18 cellular contexts compared by ENCODE assay signal in the genomic region with DNA sequence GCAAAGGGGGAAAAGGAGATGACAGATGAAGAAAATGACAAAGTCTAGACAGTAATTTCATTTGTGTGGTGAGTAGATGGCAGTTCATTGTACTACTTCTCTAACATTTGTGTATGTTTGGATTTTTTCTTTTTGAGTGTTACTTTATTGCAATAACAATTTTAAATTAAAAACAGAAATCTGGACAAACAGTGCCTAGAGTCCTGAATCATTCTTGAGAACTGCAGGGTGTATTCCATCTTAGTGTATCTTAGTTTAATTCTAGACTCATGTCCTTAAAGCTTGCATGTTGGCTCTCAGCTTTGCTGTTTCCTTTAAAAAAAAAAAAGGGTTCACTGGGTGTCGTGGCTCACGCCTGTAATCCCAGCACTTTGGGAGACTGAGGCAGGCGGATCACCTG. TPM values are rescaled to one million over a fixed set of nuclear protein-coding genes. Genes with fewer than 3 reads are reported as not detected.
"Had no signal": no experiment of that assay in that cellular context is flagged by ENCODE, and none has a peak within 500 bp of the region (broad histone marks: within the 10 kb centered on the region; RNA-seq: fewer than 3 reads in every experiment).

No MANE protein-coding gene starts in this region.

- H3K4me1 Mint-ChIP-seq: activated CD4-positive, alpha-beta T cell treated with anti-CD3 and anti-CD28 coated beads for 36 hours; immature natural killer cell; naive B cell had no signal

- DNase-seq: activated CD4-positive, alpha-beta T cell treated with anti-CD3 and anti-CD28 coated beads for 36 hours; activated CD4-positive, alpha-beta T cell treated with anti-CD3 and anti-CD28 coated beads, Interleukin-2, amount 50 U/mL, for 48 hours; activated gamma-delta T cell; colonic mucosa; immature natural killer cell; left ventricle myocardium superior; mucosa of descending colon; naive B cell; ovary; stimulated activated CD4-positive, alpha-beta T cell treated with anti-CD3 and anti-CD28 coated beads, Interleukin-4, amount 100 ng/mL, for 1 hour; stimulated activated naive CD8-positive, alpha-beta T cell treated with anti-CD3 and anti-CD28 coated beads, Interleukin-15, amount 100 ng/mL, for 72 hours; T-helper 2 cell; trophoblast cell had no signal

- H3K4me2 ChIP-seq: smooth muscle cell had no signal

- H3K4me3 ChIP-seq: cardiac muscle cell, colonic mucosa, mucosa of descending colon, ovary, smooth muscle cell, vagina had no signal

- H3K4me1 ChIP-seq: colonic mucosa, vagina had no signal

- H3K4me3 Mint-ChIP-seq: activated CD4-positive, alpha-beta T cell treated with anti-CD3 and anti-CD28 coated beads for 36 hours; immature natural killer cell; naive B cell; stimulated activated naive CD8-positive, alpha-beta T cell treated with anti-CD3 and anti-CD28 coated beads, Interleukin-15, amount 100 ng/mL, for 72 hours had no signal

- H3K27ac ChIP-seq: cardiac muscle cell, colonic mucosa, ovary, vagina had no signal

- H3K27me3 ChIP-seq: colonic mucosa, ovary, vagina had no signal

- H3K27ac Mint-ChIP-seq: activated CD4-positive, alpha-beta T cell treated with anti-CD3 and anti-CD28 coated beads for 36 hours; activated naive CD4-positive, alpha-beta T cell treated with anti-CD3 and anti-CD28 coated beads, Interleukin-2, amount 50 U/mL, for 72 hours; immature natural killer cell; naive B cell had no signal

- H3K9me3 ChIP-seq: colonic mucosa, mucosa of descending colon, ovary, vagina had no signal

- H3K9me3 Mint-ChIP-seq: activated naive CD4-positive, alpha-beta T cell treated with anti-CD3 and anti-CD28 coated beads, Interleukin-2, amount 50 U/mL, for 72 hours; immature natural killer cell; naive B cell; stimulated activated naive CD8-positive, alpha-beta T cell treated with anti-CD3 and anti-CD28 coated beads, Interleukin-15, amount 100 ng/mL, for 72 hours had no signal

- H3K36me3 ChIP-seq: cardiac muscle cell, colonic mucosa, ovary, vagina had no signal

- H3K36me3 Mint-ChIP-seq: activated naive CD4-positive, alpha-beta T cell treated with anti-CD3 and anti-CD28 coated beads, Interleukin-2, amount 50 U/mL, for 72 hours; immature natural killer cell; naive B cell had no signal

- ATAC-seq: activated CD4-positive, alpha-beta T cell treated with anti-CD3 and anti-CD28 coated beads for 36 hours; activated naive CD4-positive, alpha-beta T cell treated with anti-CD3 and anti-CD28 coated beads, Interleukin-2, amount 50 U/mL, for 72 hours; left ventricle myocardium superior; mucosa of descending colon; stimulated activated naive CD8-positive, alpha-beta T cell treated with anti-CD3 and anti-CD28 coated beads, Interleukin-15, amount 100 ng/mL, for 72 hours had no signal

RNA-seq across cellular contexts. Expression of a gene that starts 31.1 kb away (rescaled TPM):
- total RNA-seq: left ventricle myocardium superior, temporal lobe had no signal
- polyA plus RNA-seq: smooth muscle cell had no signal

RNA-seq across cellular contexts. Expression of a gene that starts 37.8 kb away (rescaled TPM):
- total RNA-seq: activated CD4-positive, alpha-beta T cell treated with anti-CD3 and anti-CD28 coated beads for 36 hours; activated naive CD4-positive, alpha-beta T cell treated with anti-CD3 and anti-CD28 coated beads, Interleukin-2, amount 50 U/mL, for 72 hours; smooth muscle cell; temporal lobe had no signal
- polyA plus RNA-seq: immature natural killer cell, smooth muscle cell had no signal
